In genomic region chr1:32644426-32644825, GRCh38 we compare ENCODE assay signal across 1 cellular context.
TF ChIP-seq lines count a peak whose summit lies in the region.

No MANE protein-coding gene starts in this region.

TF ChIP-seq in H1, 55 proteins besides CTCF, POLR2A, EP300 and RAD21:
- TF ChIP-seq YY1 (IDR thresholded peaks at IDR 0.05; ENCODE audit: low read depth, low read length) (no peak), USF2 (IDR thresholded peaks at IDR 0.05; ENCODE audit: low read length) (no peak)
